Comparison of ENCODE assay signal across 8 cellular contexts in genomic region chr5:143400541-143401252, GRCh38. TPM values are rescaled to one million over a fixed set of nuclear protein-coding genes. Genes with fewer than 3 reads are reported as not detected.
A peak's percentile ranks its signal among the peaks of the same experiment; 100 is the strongest.
DNase-seq lines count a peak whose midpoint lies in the region; ATAC-seq and TF ChIP-seq lines count a peak whose summit lies in the region.

No MANE protein-coding gene starts in this region.

- POLR2A ChIA-PET in T-cell (lab: Charles Lee), result interaction anchor here (0.6 to 1.5 kb wide), 12 partner anchors 11 to 770 kb away, joined by 3 to 7 read pairs (median 4); partner anchors contain the start of genes KCTD16 (in 1 of the 2) and YIPF5 (in 1 of the 2)

- H3K4me3 Mint-ChIP-seq in T-cell, result peak overlapping the region; percentile 89 to 95 (median 91)
- H3K4me3 Mint-ChIP-seq in stimulated activated naive B cell treated with anti-CD40 and anti-IgM and Interleukin-4, amounts not matched to agents 10 μg/mL and 1 μg/mL and 100 μg/mL, for 72 hours, result peak overlapping the region; percentile 70 to 84

- H3K9me3 Mint-ChIP-seq in T-cell, result no peaks in the 10 kb centered on the region
- no peaks in the 10 kb centered on the region for H3K9me3 Mint-ChIP-seq in stimulated activated naive B cell treated with anti-CD40 and anti-IgM and Interleukin-4, amounts not matched to agents 10 μg/mL and 1 μg/mL and 100 μg/mL, for 72 hours

- no peaks in the 10 kb centered on the region for H3K27me3 Mint-ChIP-seq in T-cell
- H3K27me3 Mint-ChIP-seq in stimulated activated naive B cell treated with anti-CD40 and anti-IgM and Interleukin-4, amounts not matched to agents 10 μg/mL and 1 μg/mL and 100 μg/mL, for 72 hours, result no peaks in the 10 kb centered on the region

- peaks cover 58 to 63% (median 62%) of the 10 kb centered on the region in 3 donors for H3K4me1 Mint-ChIP-seq in T-cell
- peaks cover 31 to 53% of the 10 kb centered on the region in 2 donors for H3K4me1 Mint-ChIP-seq in stimulated activated naive B cell treated with anti-CD40 and anti-IgM and Interleukin-4, amounts not matched to agents 10 μg/mL and 1 μg/mL and 100 μg/mL, for 72 hours

- peaks cover 38% of the 10 kb centered on the region for H3K36me3 Mint-ChIP-seq in T-cell
- peaks cover 10 to 25% of the 10 kb centered on the region in 2 donors for H3K36me3 Mint-ChIP-seq in stimulated activated naive B cell treated with anti-CD40 and anti-IgM and Interleukin-4, amounts not matched to agents 10 μg/mL and 1 μg/mL and 100 μg/mL, for 72 hours

- H3K27ac Mint-ChIP-seq in T-cell, result peak overlapping the region in 1 of 2 donors; percentile 27
- peak overlapping the region; percentile 7 for H3K27ac Mint-ChIP-seq in stimulated activated naive B cell treated with anti-CD40 and anti-IgM and Interleukin-4, amounts not matched to agents 10 μg/mL and 1 μg/mL and 100 μg/mL, for 72 hours

- CTCF ChIA-PET in T-cell (lab: Charles Lee), result interaction anchor here (0.5 to 1.1 kb wide), 2 partner anchors 34 to 47 kb away, joined by 3 to 4 read pairs; no protein-coding TSS in a partner anchor

- ATAC-seq in T-cell (replicated peaks in 1 of 4) (no peak), GM19328 (IDR thresholded peaks at IDR 0.05; ENCODE audit: unreplicated experiment) (no peak), omental fat pad (ENCODE audit: low FRiP score) (no peak)
- ATAC-seq in stimulated activated naive B cell treated with anti-CD40 and anti-IgM and Interleukin-4, amounts not matched to agents 10 μg/mL and 1 μg/mL and 100 μg/mL, for 72 hours (replicated peaks), result no peak

- peak; percentile 37 for DNase-seq in NCI-H748 (lab: John Stamatoyannopoulos, UW; ENCODE audit: unreplicated experiment)
- no peak for DNase-seq in NCI-H748 treated with DMSO at 0.1 percent for 48 hours (lab: John Stamatoyannopoulos, UW)
- DNase-seq in T-cell, result no peak
- DNase-seq in globus pallidus (ENCODE audit: low spot score), result peak; percentile 76
- DNase-seq in stimulated activated naive B cell treated with anti-CD40 and anti-IgM and Interleukin-4, amounts not matched to agents 10 μg/mL and 1 μg/mL and 100 μg/mL, for 72 hours, result no peak
- no peak for DNase-seq in NCI-H128 (lab: John Stamatoyannopoulos, UW; ENCODE audit: unreplicated experiment)
- no peak for DNase-seq in omental fat pad (ENCODE audit: low spot score)

- no peak for TF ChIP-seq CTCF in omental fat pad (IDR thresholded peaks at IDR 0.05)

RNA-seq across cellular contexts. Expression of gene NR3C1, which starts 2.8 kb away (rescaled TPM):
- total RNA-seq in T-cell (100 to 1,000 TPM; 108 to 156 (median 122) TPM), omental fat pad (100 to 1,000 TPM in 1 of 4 donors, 10 to 100 TPM in 3; 57.1 to 102 (median 62.3) TPM)

Comparison
In these comparisons a context has a peak if more than half of its experiments do, and no peak if none do; other contexts are left out.
1. DNase-seq: peak in NCI-H748 (single experiment) and globus pallidus (single experiment); none in NCI-H748 treated with DMSO at 0.1 percent for 48 hours (single experiment), T-cell (0 of 34), stimulated activated naive B cell treated with anti-CD40 and anti-IgM and Interleukin-4, amounts not matched to agents 10 μg/mL and 1 μg/mL and 100 μg/mL, for 72 hours (single experiment), NCI-H128 (single experiment) and omental fat pad (single experiment).